Comparison of ENCODE assay signal across 16 cellular contexts in the genomic region with DNA sequence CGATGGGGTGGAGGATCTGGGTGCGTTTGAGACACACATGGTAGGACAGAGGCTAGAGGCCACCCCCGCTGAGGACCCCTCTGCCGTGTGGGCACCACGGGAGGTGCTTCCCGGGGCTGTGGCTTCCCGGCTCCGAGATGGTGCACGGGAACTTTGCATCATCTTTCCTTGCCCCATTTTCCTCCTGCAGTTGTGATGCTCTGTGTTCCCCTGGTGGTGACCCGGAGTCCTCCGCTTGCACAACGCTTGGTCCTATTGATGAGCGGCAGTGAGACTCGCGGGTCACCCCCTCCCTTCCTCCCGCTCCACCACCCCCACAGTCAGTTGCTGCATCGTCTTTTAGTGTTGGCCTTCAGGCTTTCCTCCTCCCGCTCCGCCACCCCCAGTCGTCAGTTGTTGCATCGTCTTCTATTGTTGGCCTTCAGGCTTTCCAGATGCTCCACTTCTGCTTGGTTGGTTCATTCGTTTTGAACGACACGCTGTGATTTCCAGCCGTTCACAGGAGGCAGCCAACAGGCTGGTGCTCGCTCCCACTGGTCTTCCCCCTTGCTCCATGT. TPM values are rescaled to one million over a fixed set of nuclear protein-coding genes. Genes with fewer than 3 reads are reported as not detected.
DNase-seq lines count a peak whose midpoint lies in the region; ATAC-seq and TF ChIP-seq lines count a peak whose summit lies in the region.
"Had no signal": no experiment of that assay in that cellular context is flagged by ENCODE, and none has a peak within 500 bp of the region (broad histone marks: within the 10 kb centered on the region; RNA-seq: fewer than 3 reads in every experiment).

No MANE protein-coding gene starts in this region.

- peak overlapping the region; percentile 83 for H3K27ac Mint-ChIP-seq in GM23338
- no peak overlapping the region for H3K27ac Mint-ChIP-seq in endothelial cell (ENCODE audit: unreplicated experiment)
- peak overlapping the region; percentile 88 for H3K27ac Mint-ChIP-seq in neural progenitor cell
- H3K27ac Mint-ChIP-seq: activated CD8-positive, alpha-beta memory T cell treated with anti-CD3 and anti-CD28 coated beads, Interleukin-2, amount 10 ng/mL, durations not matched to agents 7 days and 5 days; CD4-positive, alpha-beta T cell; nephron; stimulated activated memory B cell treated with anti-CD40 and anti-IgM and Interleukin-4, amounts not matched to agents 10 μg/mL and 1 μg/mL and 100 μg/mL, for 72 hours had no signal

- H3K14ac ChIP-seq in mesenchymal stem cell (ENCODE audit: low read length in 2 of 2), result no peak overlapping the region

- H3K9ac ChIP-seq in neural progenitor cell (no peak overlapping the region), mesenchymal stem cell (ENCODE audit: low read length) (no peak overlapping the region)

- CTCF ChIA-PET in HEK293T (lab: Yijun Ruan, JAX), result no interaction called here

- H3K9me3 ChIP-seq in neural progenitor cell (ENCODE audit: low read depth), result no peaks in the 10 kb centered on the region
- H3K9me3 ChIP-seq in mesenchymal stem cell (ENCODE audit: control insufficient read depth, low read length), result no peaks in the 10 kb centered on the region

- H2BK5ac ChIP-seq in mesenchymal stem cell (ENCODE audit: low read depth, low read length, poor library complexity, severe bottlenecking), result no peak overlapping the region

- H4K91ac ChIP-seq in mesenchymal stem cell (ENCODE audit: low read length), result no peak overlapping the region

- DNase-seq in GM23338 (ENCODE audit: low spot score), result peak; percentile 59
- peak; percentile 74 for DNase-seq in NCI-H1694 (lab: John Stamatoyannopoulos, UW)
- DNase-seq in endothelial cell (ENCODE audit: low spot score), result no peak
- no peak for DNase-seq in neural progenitor cell (ENCODE audit: low spot score)
- no peak for DNase-seq in UCSD-AML1 (lab: John Stamatoyannopoulos, UW; ENCODE audit: unreplicated experiment)
- no peak for DNase-seq in HEK293T (ENCODE audit: extremely low spot score)
- DNase-seq in mesenchymal stem cell, result no peak
- DNase-seq: activated CD8-positive, alpha-beta memory T cell treated with anti-CD3 and anti-CD28 coated beads, Interleukin-2, amount 10 ng/mL, durations not matched to agents 7 days and 5 days; GOT3; NCI-H1930; T-helper 9 cell had no signal

- H3K4me1 Mint-ChIP-seq in GM23338 (peaks cover 8% of the 10 kb centered on the region; the same call in 2 of the 3 replicates), endothelial cell (ENCODE audit: unreplicated experiment) (no peaks in the 10 kb centered on the region), neural progenitor cell (no peaks in the 10 kb centered on the region)
- H3K4me1 Mint-ChIP-seq: activated CD8-positive, alpha-beta memory T cell treated with anti-CD3 and anti-CD28 coated beads, Interleukin-2, amount 10 ng/mL, durations not matched to agents 7 days and 5 days; brain; nephron had no signal

- H3K23ac ChIP-seq in mesenchymal stem cell (ENCODE audit: low read length in 2 of 2), result no peak overlapping the region

- ATAC-seq in GM23338 (peak; percentile 65), GM18502 (IDR thresholded peaks at IDR 0.05; ENCODE audit: poor library complexity, unreplicated experiment) (no peak)
- ATAC-seq: activated CD8-positive, alpha-beta memory T cell treated with anti-CD3 and anti-CD28 coated beads, Interleukin-2, amount 10 ng/mL, durations not matched to agents 7 days and 5 days; stimulated activated memory B cell treated with anti-CD40 and anti-IgM and Interleukin-4, amounts not matched to agents 10 μg/mL and 1 μg/mL and 100 μg/mL, for 72 hours had no signal

- H3K4ac ChIP-seq in mesenchymal stem cell (ENCODE audit: low read depth in 1 of 2, low read length in 2 of 2), result no peak overlapping the region

- peaks cover 56% of the 10 kb centered on the region for H3K79me1 ChIP-seq in mesenchymal stem cell (replicated peaks; ENCODE audit: low read length, poor library complexity, severe bottlenecking)

- no peaks in the 10 kb centered on the region for H3K79me2 ChIP-seq in GM23338 (replicated peaks; ENCODE audit: insufficient read depth)
- no peaks in the 10 kb centered on the region for H3K79me2 ChIP-seq in neural progenitor cell (ENCODE audit: low read depth)

- H3K27me3 Mint-ChIP-seq in GM23338 (ENCODE audit: insufficient read depth, low read depth, poor library complexity) (peaks cover 9% of the 10 kb centered on the region), endothelial cell (ENCODE audit: unreplicated experiment) (peaks cover 10% of the 10 kb centered on the region), neural progenitor cell (ENCODE audit: insufficient read depth, low read depth) (peaks cover 2% of the 10 kb centered on the region)
- H3K27me3 Mint-ChIP-seq: activated CD8-positive, alpha-beta memory T cell treated with anti-CD3 and anti-CD28 coated beads, Interleukin-2, amount 10 ng/mL, durations not matched to agents 7 days and 5 days; CD4-positive, alpha-beta T cell; stimulated activated memory B cell treated with anti-CD40 and anti-IgM and Interleukin-4, amounts not matched to agents 10 μg/mL and 1 μg/mL and 100 μg/mL, for 72 hours had no signal

- H3K36me3 ChIP-seq in GM23338 (ENCODE audit: insufficient read depth) (peaks cover 2% of the 10 kb centered on the region; the same call in 1 of the 2 replicates), neural progenitor cell (no peaks in the 10 kb centered on the region), mesenchymal stem cell (ENCODE audit: control insufficient read depth in 1 of 2, insufficient read depth in 2 of 2, low read depth in 1 of 2, low read length in 2 of 2) (peaks cover 95 to 100% of the 10 kb centered on the region in 2 experiments)

- H3K4me2 ChIP-seq in GM23338 (no peak overlapping the region), neural progenitor cell (no peak overlapping the region), mesenchymal stem cell (ENCODE audit: low read length, poor library complexity, severe bottlenecking) (no peak overlapping the region)

- H3F3A ChIP-seq in GM23338 (replicated peaks; ENCODE audit: low read depth), result no peaks in the 10 kb centered on the region
- no peaks in the 10 kb centered on the region for H3F3A ChIP-seq in neural progenitor cell (ENCODE audit: low read depth)

- H4K20me1 ChIP-seq in GM23338 (replicated peaks; ENCODE audit: insufficient read depth) (no peaks in the 10 kb centered on the region), neural progenitor cell (ENCODE audit: low read depth) (peaks cover 3% of the 10 kb centered on the region)

- no peaks in the 10 kb centered on the region for H3K27me3 ChIP-seq in GM23338 (ENCODE audit: insufficient read depth)
- no peaks in the 10 kb centered on the region for H3K27me3 ChIP-seq in neural progenitor cell
- no peaks in the 10 kb centered on the region for H3K27me3 ChIP-seq in mesenchymal stem cell (ENCODE audit: control insufficient read depth in 1 of 2, insufficient read depth in 1 of 2, low read length in 2 of 2)

- H4K8ac ChIP-seq in mesenchymal stem cell (ENCODE audit: low read length), result no peak overlapping the region

- no peaks in the 10 kb centered on the region for H3K4me1 ChIP-seq in GM23338 (ENCODE audit: insufficient read depth)
- no peaks in the 10 kb centered on the region for H3K4me1 ChIP-seq in neural progenitor cell
- peaks cover 27% of the 10 kb centered on the region for H3K4me1 ChIP-seq in mesenchymal stem cell (ENCODE audit: control insufficient read depth, insufficient read depth, low read depth, low read length)

- H3K27ac ChIP-seq in GM23338 (ENCODE audit: low read depth) (no peak overlapping the region), neural progenitor cell (no peak overlapping the region), mesenchymal stem cell (ENCODE audit: low read length, poor library complexity, severe bottlenecking) (no peak overlapping the region)

- no peaks in the 10 kb centered on the region for H3K9me2 ChIP-seq in GM23338 (ENCODE audit: insufficient read depth)

- H3K9me3 Mint-ChIP-seq in GM23338, result no peaks in the 10 kb centered on the region
- H3K9me3 Mint-ChIP-seq in endothelial cell (ENCODE audit: unreplicated experiment), result no peaks in the 10 kb centered on the region
- H3K9me3 Mint-ChIP-seq in neural progenitor cell, result peaks cover 2% of the 10 kb centered on the region
- H3K9me3 Mint-ChIP-seq: brain; CD4-positive, alpha-beta T cell; nephron; stimulated activated memory B cell treated with anti-CD40 and anti-IgM and Interleukin-4, amounts not matched to agents 10 μg/mL and 1 μg/mL and 100 μg/mL, for 72 hours had no signal

- POLR2A ChIA-PET in HEK293T (lab: Yijun Ruan, JAX), result no interaction called here

- no peak overlapping the region for H2BK12ac ChIP-seq in mesenchymal stem cell (ENCODE audit: low read length in 2 of 2)

- H3K4me3 Mint-ChIP-seq in GM23338, result no peak overlapping the region
- H3K4me3 Mint-ChIP-seq in endothelial cell (ENCODE audit: unreplicated experiment), result peak overlapping the region; percentile 33
- no peak overlapping the region for H3K4me3 Mint-ChIP-seq in neural progenitor cell
- H3K4me3 Mint-ChIP-seq: activated CD8-positive, alpha-beta memory T cell treated with anti-CD3 and anti-CD28 coated beads, Interleukin-2, amount 10 ng/mL, durations not matched to agents 7 days and 5 days; brain; CD4-positive, alpha-beta T cell; nephron; stimulated activated memory B cell treated with anti-CD40 and anti-IgM and Interleukin-4, amounts not matched to agents 10 μg/mL and 1 μg/mL and 100 μg/mL, for 72 hours had no signal

- TF ChIP-seq CTCF in GM23338 (conservative IDR thresholded peaks at IDR 0.05; ENCODE audit: low read depth in 2 of 2), result peak; percentile 21 to 34; a peak in 2 of 4 replicates
- no peak for TF ChIP-seq CTCF in endothelial cell (IDR thresholded peaks at IDR 0.05; ENCODE audit: unreplicated experiment)
- no peak for TF ChIP-seq CTCF in neural progenitor cell (IDR thresholded peaks at IDR 0.05)

- H2AFZ ChIP-seq in GM23338, result no peak overlapping the region
- H2AFZ ChIP-seq in neural progenitor cell (replicated peaks), result no peak overlapping the region
- no peak overlapping the region for H2AFZ ChIP-seq in mesenchymal stem cell (ENCODE audit: low read depth, low read length)

- WGBS in mesenchymal stem cell, result 93% methylated on average over 26 of the region's 26 CpGs

- peaks cover 54% of the 10 kb centered on the region for H3K36me3 Mint-ChIP-seq in GM23338 (ENCODE audit: low read depth)
- peaks cover 49% of the 10 kb centered on the region for H3K36me3 Mint-ChIP-seq in endothelial cell (ENCODE audit: low read depth, unreplicated experiment)
- H3K36me3 Mint-ChIP-seq in neural progenitor cell, result peaks cover 34% of the 10 kb centered on the region

- H2BK15ac ChIP-seq in mesenchymal stem cell (ENCODE audit: low read depth, poor library complexity, severe bottlenecking), result no peak overlapping the region

- no peak overlapping the region for H2BK120ac ChIP-seq in mesenchymal stem cell (ENCODE audit: low read depth, low read length)

- H3K4me3 ChIP-seq in GM23338 (no peak overlapping the region), neural progenitor cell (no peak overlapping the region), mesenchymal stem cell (ENCODE audit: insufficient read depth in 1 of 2, low read depth in 1 of 2, low read length in 2 of 2) (no peak overlapping the region)

- no peak overlapping the region for H2AK5ac ChIP-seq in mesenchymal stem cell (ENCODE audit: low read length, severe bottlenecking)

- H3K18ac ChIP-seq in mesenchymal stem cell (ENCODE audit: low read depth in 1 of 2, low read length in 2 of 2), result no peak overlapping the region

RNA-seq across cellular contexts. Expression of gene PYGB, which starts 37.3 kb away (rescaled TPM):
- 61.9 and 64.0 TPM in 2 replicates for total RNA-seq in GM23338 (2014; rRNA removed; shearing (Covaris generic))
- polyA plus RNA-seq in GM23338 (2016; fragmentation: Nextera tagmentation; extraction: Ambion mirVana), result 15.6 and 15.9 TPM in 2 replicates
- total RNA-seq in endothelial cell (ENCODE audit: unreplicated experiment), result 57.9 TPM
- total RNA-seq in neural progenitor cell (ENCODE audit: low replicate concordance), result 40.9 and 76.7 TPM in 2 replicates
- 50.3 TPM for polyA plus RNA-seq in mesenchymal stem cell (2013, experiment 1 of 2)
- polyA plus RNA-seq in mesenchymal stem cell (2013, experiment 2 of 2), result 48.3 TPM

Comparison
In these comparisons a context has a peak if more than half of its experiments do, and no peak if none do; other contexts are left out.
1. DNase-seq: peak in GM23338 (single experiment) and NCI-H1694 (single experiment); none in endothelial cell (single experiment), neural progenitor cell (single experiment), UCSD-AML1 (single experiment), HEK293T (single experiment) and mesenchymal stem cell (single experiment).
2. CTCF ChIP-seq: peak in GM23338 (2 of 2); none in endothelial cell (single experiment) and neural progenitor cell (single experiment).